ENCODE assay signal across 8 cellular contexts in genomic region chr16:14070877-14071575, GRCh38. TPM values are rescaled to one million over a fixed set of nuclear protein-coding genes. Genes with fewer than 3 reads are reported as not detected.
DNase-seq lines count a peak whose midpoint lies in the region; ATAC-seq and TF ChIP-seq lines count a peak whose summit lies in the region.

Gene MRTFB (plus strand): TSS chr16:14071319. CDS start chr16:14140607, 69,288 bp downstream.

- ATAC-seq in GM19328 (IDR thresholded peaks at IDR 0.05; ENCODE audit: unreplicated experiment) (peak; percentile 84), HG03460 (IDR thresholded peaks at IDR 0.05; ENCODE audit: unreplicated experiment) (peak; percentile 82)

- no peak for TF ChIP-seq CTCF in C4-2B (conservative IDR thresholded peaks at IDR 0.05)
- no peak for TF ChIP-seq CTCF in endothelial cell (IDR thresholded peaks at IDR 0.05; ENCODE audit: unreplicated experiment)

- peak; percentile 18 for DNase-seq in NOMO-1 treated with DMSO at 0.1 percent for 48 hours (lab: John Stamatoyannopoulos, UW; ENCODE audit: unreplicated experiment)
- DNase-seq in activated CD8-positive, alpha-beta memory T cell treated with anti-CD3 and anti-CD28 coated beads, Interleukin-2, amount 50 U/mL, for 48 hours, result peak; percentile 92
- peak; percentile 86 for DNase-seq in endothelial cell (ENCODE audit: low spot score)
- DNase-seq in midbrain (lab: John Stamatoyannopoulos, UW), result peak; percentile 23
- peak; percentile 55 to 61 for DNase-seq in stimulated activated CD8-positive, alpha-beta memory T cell treated with anti-CD3 and anti-CD28 coated beads, Interleukin-2, amount 100 ng/mL, for 1 hour (ENCODE audit: low read depth in 2 of 2)

- peaks cover 16% of the 10 kb centered on the region for H3K4me1 Mint-ChIP-seq in endothelial cell (ENCODE audit: unreplicated experiment)

- no peaks in the 10 kb centered on the region for H3K9me3 Mint-ChIP-seq in endothelial cell (ENCODE audit: unreplicated experiment)

- peak within 1 kb of the TSS; percentile 63 for H3K27ac Mint-ChIP-seq in endothelial cell (ENCODE audit: unreplicated experiment)

- H3K4me3 Mint-ChIP-seq in endothelial cell (ENCODE audit: unreplicated experiment), result peak within 1 kb of the TSS; percentile 94

- H3K27me3 Mint-ChIP-seq in endothelial cell (ENCODE audit: unreplicated experiment), result peaks cover 6% of the 10 kb centered on the region

- no peaks in the 10 kb centered on the region for H3K36me3 Mint-ChIP-seq in endothelial cell (ENCODE audit: low read depth, unreplicated experiment)

- peak within 1 kb of the TSS; percentile 92 for H3K27ac ChIP-seq in C4-2B

RNA-seq across cellular contexts. Expression of gene MRTFB, which starts in this region (rescaled TPM):
- total RNA-seq in endothelial cell (ENCODE audit: unreplicated experiment), result 51.3 TPM

Comparison
In these comparisons a context has a peak if more than half of its experiments do, and no peak if none do; other contexts are left out.
1. Peak in every context shown above with its lines: DNase-seq, ATAC-seq and H3K27ac ChIP-seq.
2. DNase-seq: peak in every context shown above with its lines; median percentile 92 in activated CD8-positive, alpha-beta memory T cell treated with anti-CD3 and anti-CD28 coated beads, Interleukin-2, amount 50 U/mL, for 48 hours; 86 in endothelial cell; 58 in stimulated activated CD8-positive, alpha-beta memory T cell treated with anti-CD3 and anti-CD28 coated beads, Interleukin-2, amount 100 ng/mL, for 1 hour; 23 in midbrain; 18 in NOMO-1 treated with DMSO at 0.1 percent for 48 hours.